Comparison of ENCODE assay signal across 12 cellular contexts in genomic region chr12:7609480-7609879, GRCh38. TPM values are rescaled to one million over a fixed set of nuclear protein-coding genes. Genes with fewer than 3 reads are reported as not detected.
DNase-seq lines count a peak whose midpoint lies in the region; FAIRE-seq and TF ChIP-seq lines count a peak whose summit lies in the region.
"Had no signal": no experiment of that assay in that cellular context is flagged by ENCODE, and none has a peak within 500 bp of the region (broad histone marks: within the 10 kb centered on the region; RNA-seq: fewer than 3 reads in every experiment).

No MANE protein-coding gene starts in this region.

- no peaks in the 10 kb centered on the region for H3K79me2 ChIP-seq in KMS-11 (ENCODE audit: insufficient read depth, low read depth)

- H3K4me3 ChIP-seq in KMS-11 (IDR thresholded peaks at IDR 0.05; ENCODE audit: insufficient read depth, low read depth, low read length): no peak overlapping the region
- H3K4me3 ChIP-seq in uterus: no peak overlapping the region
- H3K4me3 ChIP-seq: body of pancreas had no signal

- H3K27ac Mint-ChIP-seq in activated T-helper 2 cell treated with anti-CD3 and anti-CD28 coated beads, Interferon-gamma antibody, Interleukin-2, Interleukin-4, amounts not matched to agents 10 μg/mL and 5 μg/mL and 100 μg/mL, durations not matched to agents 14 hours and 24 hours and 36 hours: peak overlapping the region; percentile 71

- H3K27me3 Mint-ChIP-seq in activated T-helper 2 cell treated with anti-CD3 and anti-CD28 coated beads, Interferon-gamma antibody, Interleukin-2, Interleukin-4, amounts not matched to agents 10 μg/mL and 5 μg/mL and 100 μg/mL, durations not matched to agents 14 hours and 24 hours and 36 hours (ENCODE audit: low read depth): peaks cover 15% of the 10 kb centered on the region

- TF ChIP-seq CTCF in KMS-11 (conservative IDR thresholded peaks at IDR 0.05; ENCODE audit: low read depth, low read length) (no peak), uterus (IDR thresholded peaks at IDR 0.05) (no peak)

- peaks cover 12% of the 10 kb centered on the region for H3K4me1 Mint-ChIP-seq in activated T-helper 2 cell treated with anti-CD3 and anti-CD28 coated beads, Interferon-gamma antibody, Interleukin-2, Interleukin-4, amounts not matched to agents 10 μg/mL and 5 μg/mL and 100 μg/mL, durations not matched to agents 14 hours and 24 hours and 36 hours (ENCODE audit: low read depth)

- peak overlapping the region; percentile 77 for H3K4me3 Mint-ChIP-seq in activated T-helper 2 cell treated with anti-CD3 and anti-CD28 coated beads, Interferon-gamma antibody, Interleukin-2, Interleukin-4, amounts not matched to agents 10 μg/mL and 5 μg/mL and 100 μg/mL, durations not matched to agents 14 hours and 24 hours and 36 hours (ENCODE audit: low read depth)

- H3K9me3 Mint-ChIP-seq in activated T-helper 2 cell treated with anti-CD3 and anti-CD28 coated beads, Interferon-gamma antibody, Interleukin-2, Interleukin-4, amounts not matched to agents 10 μg/mL and 5 μg/mL and 100 μg/mL, durations not matched to agents 14 hours and 24 hours and 36 hours: no peaks in the 10 kb centered on the region

- H3K4me1 ChIP-seq in KMS-11 (ENCODE audit: low read depth, poor library complexity, severe bottlenecking) (peaks cover 13% of the 10 kb centered on the region), uterus (no peaks in the 10 kb centered on the region)
- H3K4me1 ChIP-seq: body of pancreas had no signal

- H3K9ac ChIP-seq in KMS-11: no peak overlapping the region; the same call in 1 of the 2 replicates

- DNase-seq in EH (ENCODE audit: low read depth) (peak; percentile 33), iris pigment epithelial cell (ENCODE audit: low read depth) (peak; percentile 41), NCI-H510A treated with DMSO at 0.1 percent for 48 hours (lab: John Stamatoyannopoulos, UW) (no peak), H54 (ENCODE audit: insufficient read length, low spot score) (no peak), uterus (no peak)
- DNase-seq in activated T-helper 2 cell treated with anti-CD3 and anti-CD28 coated beads, Interferon-gamma antibody, Interleukin-2, Interleukin-4, amounts not matched to agents 10 μg/mL and 5 μg/mL and 100 μg/mL, durations not matched to agents 14 hours and 24 hours and 36 hours (ENCODE audit: low spot score): no peak
- DNase-seq: body of pancreas, kidney glomerular epithelial cell, NCI-H1436, NCI-H774 had no signal

- intact Hi-C loops in activated T-helper 2 cell treated with anti-CD3 and anti-CD28 coated beads, Interferon-gamma antibody, Interleukin-2, Interleukin-4, amounts not matched to agents 10 μg/mL and 5 μg/mL and 100 μg/mL, durations not matched to agents 14 hours and 24 hours and 36 hours (cut with micrococcal nuclease): no loop called here
- intact Hi-C loops in uterus (cut with DNase I; ENCODE audit: low total_unique reads): no loop called here

- H3K9me3 ChIP-seq in uterus: no peaks in the 10 kb centered on the region
- H3K9me3 ChIP-seq: body of pancreas had no signal

- no peaks in the 10 kb centered on the region for H3K27me3 ChIP-seq in KMS-11 (ENCODE audit: insufficient read depth, low read depth)
- no peaks in the 10 kb centered on the region for H3K27me3 ChIP-seq in uterus
- H3K27me3 ChIP-seq: body of pancreas had no signal

- no peaks in the 10 kb centered on the region for H3K36me3 ChIP-seq in KMS-11 (ENCODE audit: insufficient read depth)
- no peaks in the 10 kb centered on the region for H3K36me3 ChIP-seq in uterus

- TF ChIP-seq POLR2A in H54 (IDR thresholded peaks at IDR 0.05; ENCODE audit: low read depth, low read length) (no peak), uterus (IDR thresholded peaks at IDR 0.05) (no peak)

- no peak for FAIRE-seq in H54 (lab: Jason Lieb, UNC)

- no peaks in the 10 kb centered on the region for H4K20me1 ChIP-seq in KMS-11 (ENCODE audit: insufficient read depth)

- peak overlapping the region; percentile 39 for H2AFZ ChIP-seq in KMS-11 (ENCODE audit: low read depth)

- H3K4me2 ChIP-seq in KMS-11: peak overlapping the region; percentile 33

- no peaks in the 10 kb centered on the region for H3K36me3 Mint-ChIP-seq in activated T-helper 2 cell treated with anti-CD3 and anti-CD28 coated beads, Interferon-gamma antibody, Interleukin-2, Interleukin-4, amounts not matched to agents 10 μg/mL and 5 μg/mL and 100 μg/mL, durations not matched to agents 14 hours and 24 hours and 36 hours (ENCODE audit: low read depth)

- no peak overlapping the region for H3K27ac ChIP-seq in KMS-11
- H3K27ac ChIP-seq in uterus: no peak overlapping the region
- H3K27ac ChIP-seq: body of pancreas had no signal

RNA-seq across cellular contexts. Expression of gene APOBEC1, which starts 56.2 kb away (rescaled TPM):
- not detected in 2 replicates for total RNA-seq in activated T-helper 2 cell treated with anti-CD3 and anti-CD28 coated beads, Interferon-gamma antibody, Interleukin-2, Interleukin-4, amounts not matched to agents 10 μg/mL and 5 μg/mL and 100 μg/mL, durations not matched to agents 14 hours and 24 hours and 36 hours
- total RNA-seq in uterus: not detected
- total RNA-seq: activated CD8-positive, alpha-beta memory T cell treated with anti-CD3 and anti-CD28 coated beads for 36 hours had no signal

Comparison
In these comparisons a context has a peak if more than half of its experiments do, and no peak if none do; other contexts are left out.
1. DNase-seq: peak in EH (single experiment) and iris pigment epithelial cell (single experiment); none in activated T-helper 2 cell treated with anti-CD3 and anti-CD28 coated beads, Interferon-gamma antibody, Interleukin-2, Interleukin-4, amounts not matched to agents 10 μg/mL and 5 μg/mL and 100 μg/mL, durations not matched to agents 14 hours and 24 hours and 36 hours (single experiment), NCI-H510A treated with DMSO at 0.1 percent for 48 hours (single experiment), H54 (single experiment) and uterus (0 of 2).